8 cellular contexts compared by ENCODE assay signal in genomic region chr4:22410645-22411247, GRCh38.
DNase-seq lines count a peak whose midpoint lies in the region; ATAC-seq, FAIRE-seq and TF ChIP-seq lines count a peak whose summit lies in the region.

No MANE protein-coding gene starts in this region.

- POLR2A ChIA-PET in A549 (lab: Yijun Ruan, JAX) (no interaction called here), HEK293T (lab: Yijun Ruan, JAX) (no interaction called here)

- H3K4me1 Mint-ChIP-seq in immature natural killer cell, result no peaks in the 10 kb centered on the region

- TF ChIP-seq CTCF in A549 (IDR thresholded peaks at IDR 0.05) (peak; percentile 26; the same call in 2 of the 3 replicates), GM13976 (IDR thresholded peaks at IDR 0.05; ENCODE audit: borderline replicate concordance, control extremely low read depth, extremely low read depth, insufficient read depth, missing control alignments) (peak; percentile 30)

- H3K4me2 ChIP-seq in A549, result no peak overlapping the region

- TF ChIP-seq POLR2A in A549 (IDR thresholded peaks at IDR 0.05; ENCODE audit: low read length), result no peak

- no peak overlapping the region for H3K27ac ChIP-seq in A549
- H3K27ac ChIP-seq in substantia nigra (ENCODE audit: low read depth, low read length, poor library complexity, severe bottlenecking), result no peak overlapping the region

- CTCF ChIA-PET in A549 (lab: Yijun Ruan, JAX), result interaction anchor here (0.6 to 1.8 kb wide), 7 partner anchors 11 to 282 kb away, joined by 3 to 15 read pairs (median 3); partner anchors contain the start of gene GBA3
- CTCF ChIA-PET in HEK293T (lab: Yijun Ruan, JAX), result interaction anchor here (0.6 to 0.9 kb wide), 2 partner anchors 197 to 251 kb away, joined by 3 read pairs; no protein-coding TSS in a partner anchor

- H3K27ac Mint-ChIP-seq in immature natural killer cell, result no peak overlapping the region

- ATAC-seq in A549, result no peak

- TF ChIP-seq RAD21 in A549 (conservative IDR thresholded peaks at IDR 0.05 in 1 of 2, IDR thresholded peaks at IDR 0.05 in 1 of 2), result peak; percentile 40 to 60; a peak in 4 of 5 replicates

- no peaks in the 10 kb centered on the region for H3K9me3 Mint-ChIP-seq in immature natural killer cell

- FAIRE-seq in A549 (lab: Jason Lieb, UNC), result no peak

- H3K4me1 ChIP-seq in A549, result no peaks in the 10 kb centered on the region

- no peak for TF ChIP-seq EP300 in A549 (IDR thresholded peaks at IDR 0.05)

- H3K9me3 ChIP-seq in A549, result no peaks in the 10 kb centered on the region

- in situ Hi-C loops in GM13976 (cut with MboI; ENCODE audit: low sequenced_read_pairs, unreplicated experiment), result loop anchor here (10.0 kb wide), 1 partner anchor 284 kb away; the partner anchor contains the start of gene GBA3

- H3K27me3 Mint-ChIP-seq in immature natural killer cell (ENCODE audit: low read depth in 3 of 3), result peaks cover 0 to 1% (median 0%) of the 10 kb centered on the region in 3 donors

- no peak overlapping the region for H3K4me3 Mint-ChIP-seq in immature natural killer cell

- DNase-seq in A549 (ENCODE audit: low read depth in 1 of 2, low spot score in 1 of 2) (no peak), GM13976 (ENCODE audit: low spot score) (no peak), SKM-1 (lab: John Stamatoyannopoulos, UW; ENCODE audit: unreplicated experiment) (peak; percentile 33), immature natural killer cell (peak; percentile 6 to 24 (median 17)), NCI-H187 (lab: John Stamatoyannopoulos, UW) (no peak), substantia nigra (lab: John Stamatoyannopoulos, UW) (no peak), HEK293T (ENCODE audit: extremely low spot score) (no peak)
- DNase-seq in stimulated activated CD4-positive, alpha-beta T cell treated with anti-CD3 and anti-CD28 coated beads, Interleukin-2, amount 100 ng/mL, for 24 hours, result no peak

- WGBS in A549 (ENCODE audit: missing lambda C conversion rate), result 40% methylated on average over 1 of the region's 1 CpG

- peaks cover 0 to 3% (median 3%) of the 10 kb centered on the region in 3 donors for H3K36me3 Mint-ChIP-seq in immature natural killer cell

- no peak overlapping the region for H3K4me3 ChIP-seq in A549

TF ChIP-seq in A549, 52 proteins besides CTCF, POLR2A, EP300 and RAD21:
- no peak for TF ChIP-seq RNF2 (IDR thresholded peaks at IDR 0.05; ENCODE audit: borderline replicate concordance, low read depth)
- peak; percentile 54 for TF ChIP-seq SMC3 (IDR thresholded peaks at IDR 0.05)

TF ChIP-seq in HEK293T, 16 proteins besides CTCF, POLR2A, EP300 and RAD21:
- TF ChIP-seq FOXM1 (IDR thresholded peaks at IDR 0.05; ENCODE audit: borderline replicate concordance) (no peak), LEF1 (IDR thresholded peaks at IDR 0.05; ENCODE audit: borderline replicate concordance) (no peak), ELF4 (IDR thresholded peaks at IDR 0.05) (no peak), L3MBTL2 (conservative IDR thresholded peaks at IDR 0.05) (no peak), SP1 (IDR thresholded peaks at IDR 0.05) (no peak), ZNF384 (IDR thresholded peaks at IDR 0.05) (no peak), TARDBP (IDR thresholded peaks at IDR 0.05) (no peak), SUZ12 (IDR thresholded peaks at IDR 0.05) (no peak), FOXA1 (IDR thresholded peaks at IDR 0.05) (no peak), PKNOX1 (IDR thresholded peaks at IDR 0.05) (no peak), CTBP1 (IDR thresholded peaks at IDR 0.05; ENCODE audit: borderline replicate concordance) (no peak), NFRKB (IDR thresholded peaks at IDR 0.05) (no peak), BHLHE40 (IDR thresholded peaks at IDR 0.05; ENCODE audit: borderline replicate concordance) (no peak), FOXK2 (IDR thresholded peaks at IDR 0.05) (no peak), ARNT (IDR thresholded peaks at IDR 0.05) (no peak), HDGF (IDR thresholded peaks at IDR 0.05; ENCODE audit: borderline replicate concordance) (no peak)

Comparison
In these comparisons a context has a peak if more than half of its experiments do, and no peak if none do; other contexts are left out.
1. DNase-seq: peak in SKM-1 (single experiment) and immature natural killer cell (3 of 3); none in A549 (0 of 2), GM13976 (single experiment), NCI-H187 (0 of 2), substantia nigra (0 of 49), stimulated activated CD4-positive, alpha-beta T cell treated with anti-CD3 and anti-CD28 coated beads, Interleukin-2, amount 100 ng/mL, for 24 hours (0 of 2) and HEK293T (single experiment).